Comparison of ENCODE assay signal across 15 cellular contexts in the genomic region with DNA sequence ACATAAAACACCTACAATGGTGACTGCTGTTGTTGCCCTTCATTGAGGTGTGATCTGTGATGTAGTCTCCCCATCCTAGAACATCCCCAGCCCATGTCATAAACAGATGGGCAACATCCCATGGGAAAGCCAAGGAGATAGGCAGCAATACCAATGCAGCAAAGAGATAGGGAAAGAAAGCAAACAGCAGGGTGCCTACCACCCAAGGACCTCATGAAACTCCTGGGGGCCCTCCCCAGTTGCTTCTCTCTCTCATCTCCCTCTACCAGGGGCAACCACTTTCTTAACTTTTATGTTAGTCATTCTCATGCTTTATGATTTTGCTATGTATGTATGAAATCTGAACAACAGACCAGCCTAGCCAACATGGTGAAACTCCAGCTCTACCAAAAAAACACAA.
"Had no signal": no experiment of that assay in that cellular context is flagged by ENCODE, and none has a peak within 500 bp of the region (broad histone marks: within the 10 kb centered on the region; RNA-seq: fewer than 3 reads in every experiment).

No MANE protein-coding gene starts in this region.

- H3K4me3 Mint-ChIP-seq: type B pancreatic cell had no signal

- H2AFZ ChIP-seq: neural progenitor cell had no signal

- H3K36me3 ChIP-seq: neural progenitor cell, right lobe of liver, WERI-Rb-1 had no signal

- H3K27me3 ChIP-seq: right lobe of liver had no signal

- DNase-seq: aorta; cerebellar nuclear complex; effector memory CD4-positive, alpha-beta T cell; foreskin keratinocyte; glutamatergic neuron; hypothalamus; right lobe of liver; stimulated activated CD4-positive, alpha-beta T cell treated with anti-CD3 and anti-CD28 coated beads, Interleukin-4, amount 100 ng/mL, for 4 hours; stimulated activated CD8-positive, alpha-beta memory T cell treated with anti-CD3 and anti-CD28 coated beads, Interleukin-4, amount 100 ng/mL, for 48 hours; stimulated activated naive CD8-positive, alpha-beta T cell treated with anti-CD3 and anti-CD28 coated beads, Interleukin-15, Interleukin-2, amounts not matched to agents 100 U/mL and 50 U/mL, for 24 hours; SW 1271; WERI-Rb-1 had no signal

- ATAC-seq: foreskin keratinocyte; right lobe of liver; stimulated activated naive CD8-positive, alpha-beta T cell treated with anti-CD3 and anti-CD28 coated beads, Interleukin-15, Interleukin-2, amounts not matched to agents 100 U/mL and 50 U/mL, for 24 hours had no signal

- H3K9me3 Mint-ChIP-seq: neural progenitor cell, type B pancreatic cell had no signal

- H3K27ac ChIP-seq: foreskin keratinocyte, neural progenitor cell, right lobe of liver, WERI-Rb-1 had no signal

- H3K9me3 ChIP-seq: right lobe of liver had no signal

- H3K27ac Mint-ChIP-seq: type B pancreatic cell had no signal

- H3K9ac ChIP-seq: neural progenitor cell had no signal

- H3K4me3 ChIP-seq: neural progenitor cell, right lobe of liver, smooth muscle cell had no signal

- H3K36me3 Mint-ChIP-seq: type B pancreatic cell had no signal

- H3K4me2 ChIP-seq: neural progenitor cell, smooth muscle cell had no signal
